12 cellular contexts compared by ENCODE assay signal in the genomic region with DNA sequence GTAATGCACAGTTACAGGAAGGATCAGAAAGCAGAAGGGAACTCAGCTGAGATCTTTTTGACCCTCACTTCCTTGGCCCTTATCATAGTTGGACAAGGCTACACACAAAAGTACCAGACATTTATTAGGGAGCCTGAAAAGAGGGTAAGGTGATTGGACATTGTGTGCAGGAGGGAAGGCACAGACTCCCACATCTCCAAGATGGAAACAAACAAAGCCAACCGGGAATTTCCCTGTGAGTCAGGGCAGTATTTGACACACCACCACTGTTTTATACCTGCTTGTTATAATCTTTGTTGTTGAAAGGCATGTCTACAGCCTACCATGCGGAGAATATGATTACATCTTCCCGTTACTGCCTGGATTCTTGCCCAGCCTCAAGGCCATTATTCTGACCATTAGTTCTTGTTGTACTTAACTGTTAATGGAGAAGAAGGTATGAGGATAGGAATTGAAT. TPM values are rescaled to one million over a fixed set of nuclear protein-coding genes. Genes with fewer than 3 reads are reported as not detected.
DNase-seq lines count a peak whose midpoint lies in the region; ATAC-seq and TF ChIP-seq lines count a peak whose summit lies in the region.
"Had no signal": no experiment of that assay in that cellular context is flagged by ENCODE, and none has a peak within 500 bp of the region (broad histone marks: within the 10 kb centered on the region; RNA-seq: fewer than 3 reads in every experiment).

No MANE protein-coding gene starts in this region.

- no peaks in the 10 kb centered on the region for H3K9me3 ChIP-seq in CD8-positive, alpha-beta T cell (ENCODE audit: low read length)
- H3K9me3 ChIP-seq in mammary epithelial cell (replicated peaks; ENCODE audit: insufficient read depth, low read length) (no peaks in the 10 kb centered on the region), mucosa of rectum (ENCODE audit: control insufficient read depth in 2 of 2, low read length in 2 of 2) (no peaks in the 10 kb centered on the region)
- H3K9me3 ChIP-seq: suprapubic skin had no signal

- no peak for TF ChIP-seq CTCF in CD8-positive, alpha-beta T cell (IDR thresholded peaks at IDR 0.05)
- TF ChIP-seq CTCF in mammary epithelial cell (conservative IDR thresholded peaks at IDR 0.05 in 1 of 2, IDR thresholded peaks at IDR 0.05 in 1 of 2; ENCODE audit: extremely low read depth in 1 of 2, insufficient read depth in 1 of 2, low read depth in 1 of 2, low read length in 2 of 2), result no peak

- no peak overlapping the region for H3K27ac Mint-ChIP-seq in CD8-positive, alpha-beta T cell
- H3K27ac Mint-ChIP-seq: T-cell had no signal

- ATAC-seq in CD8-positive, alpha-beta T cell, result no peak
- no peak for ATAC-seq in HG03139 (IDR thresholded peaks at IDR 0.05; ENCODE audit: unreplicated experiment)
- ATAC-seq: T-cell had no signal

- H3K4me1 ChIP-seq in CD8-positive, alpha-beta T cell (ENCODE audit: insufficient read depth, low read length), result peaks cover 23% of the 10 kb centered on the region
- peaks cover 6% of the 10 kb centered on the region for H3K4me1 ChIP-seq in mammary epithelial cell (ENCODE audit: insufficient read depth, low read length)
- peaks cover 16 to 35% of the 10 kb centered on the region in 2 donors for H3K4me1 ChIP-seq in mucosa of rectum (ENCODE audit: control insufficient read depth in 2 of 2, insufficient read depth in 2 of 2, low read length in 2 of 2)

- DNase-seq in CD8-positive, alpha-beta T cell, result no peak
- peak; percentile 39 for DNase-seq in KBM-7
- DNase-seq in mammary epithelial cell, result peak; percentile 87
- no peak for DNase-seq in NCI-H82 treated with DMSO at 0.1 percent for 48 hours (lab: John Stamatoyannopoulos, UW; ENCODE audit: unreplicated experiment)
- DNase-seq in COLO668 (lab: John Stamatoyannopoulos, UW; ENCODE audit: unreplicated experiment), result no peak
- no peak for DNase-seq in T1000 (lab: John Stamatoyannopoulos, UW)
- DNase-seq: central memory CD4-positive, alpha-beta T cell; Karpas-422; T-cell had no signal

- in situ Hi-C loops in KBM-7 (cut with MboI; ENCODE audit: low pct_unique_long_range_greater_than_20kb, low sequenced_read_pairs) (no loop called here), mammary epithelial cell (cut with MboI; ENCODE audit: low sequenced_read_pairs in 2 of 2) (no loop called here)

- H3K79me2 ChIP-seq in mammary epithelial cell (ENCODE audit: insufficient read depth, low read length), result peaks cover 20% of the 10 kb centered on the region

- intact Hi-C loops in CD8-positive, alpha-beta T cell (cut with DNase I, micrococcal nuclease), result no loop called here
- intact Hi-C loops in mammary epithelial cell (cut with micrococcal nuclease), result no loop called here

- H3K36me3 ChIP-seq in CD8-positive, alpha-beta T cell (ENCODE audit: insufficient read depth, low read length), result no peaks in the 10 kb centered on the region
- H3K36me3 ChIP-seq in mammary epithelial cell (ENCODE audit: insufficient read depth, low read length), result no peaks in the 10 kb centered on the region
- peaks cover 0 to 4% of the 10 kb centered on the region in 2 donors for H3K36me3 ChIP-seq in mucosa of rectum (ENCODE audit: control insufficient read depth in 2 of 2, insufficient read depth in 2 of 2, low read length in 2 of 2)
- H3K36me3 ChIP-seq: suprapubic skin had no signal

- H3K9me3 Mint-ChIP-seq in CD8-positive, alpha-beta T cell, result no peaks in the 10 kb centered on the region
- H3K9me3 Mint-ChIP-seq: T-cell had no signal

- peaks cover 5% of the 10 kb centered on the region for H4K20me1 ChIP-seq in mammary epithelial cell (ENCODE audit: insufficient read depth, low read length)

- POLR2A ChIA-PET in CD8-positive, alpha-beta T cell (lab: Charles Lee), result interaction anchor here (1.4 to 1.5 kb wide), 2 partner anchors 25 to 71 kb away, joined by 3 to 6 read pairs; a partner anchor contains a TSS

- no peak overlapping the region for H3K4me2 ChIP-seq in mammary epithelial cell (ENCODE audit: insufficient read depth, low read depth, low read length)

- no peaks in the 10 kb centered on the region for H3K27me3 Mint-ChIP-seq in CD8-positive, alpha-beta T cell (ENCODE audit: low read depth)

- H3K4me3 Mint-ChIP-seq in CD8-positive, alpha-beta T cell, result peak overlapping the region; percentile 2
- H3K4me3 Mint-ChIP-seq: T-cell had no signal

- no peak overlapping the region for H3K27ac ChIP-seq in CD8-positive, alpha-beta T cell (ENCODE audit: low read depth, low read length)
- no peak overlapping the region for H3K27ac ChIP-seq in mammary epithelial cell (ENCODE audit: insufficient read depth, low read depth, low read length)
- H3K27ac ChIP-seq in mucosa of rectum (ENCODE audit: low read depth in 2 of 2, low read length in 2 of 2), result peak overlapping the region; percentile 7 to 44
- H3K27ac ChIP-seq: suprapubic skin had no signal

- H3K9ac ChIP-seq in mammary epithelial cell (ENCODE audit: insufficient read depth, low read length) (no peak overlapping the region), mucosa of rectum (ENCODE audit: low read depth in 1 of 2, low read length in 2 of 2) (no peak overlapping the region)

- H2AFZ ChIP-seq in mammary epithelial cell (ENCODE audit: low read depth, low read length), result peak overlapping the region; percentile 10

- H3K36me3 Mint-ChIP-seq in CD8-positive, alpha-beta T cell, result peaks cover 12% of the 10 kb centered on the region
- H3K36me3 Mint-ChIP-seq: T-cell had no signal

- no peak overlapping the region for H3K4me3 ChIP-seq in CD8-positive, alpha-beta T cell (ENCODE audit: low read depth, low read length)
- H3K4me3 ChIP-seq in mammary epithelial cell (replicated peaks in 1 of 3; ENCODE audit: insufficient read depth in 1 of 3, low read depth in 2 of 3, low read length in 3 of 3), result no peak overlapping the region
- H3K4me3 ChIP-seq in mucosa of rectum (ENCODE audit: low read length in 2 of 2), result peak overlapping the region in 1 of 2 donors; percentile 24
- H3K4me3 ChIP-seq: suprapubic skin had no signal

- CTCF ChIA-PET in CD8-positive, alpha-beta T cell (lab: Charles Lee), result no interaction called here
- CTCF ChIA-PET in mammary epithelial cell (lab: Charles Lee; ENCODE audit: low non-redundant PET), result no interaction called here

- H3K4me1 Mint-ChIP-seq in CD8-positive, alpha-beta T cell (ENCODE audit: low read depth), result peaks cover 33% of the 10 kb centered on the region

- 0% methylated on average over 3 of the region's 3 CpGs for WGBS in mammary epithelial cell (ENCODE audit: low coverage, missing lambda C conversion rate)

- dilution Hi-C loops in mammary epithelial cell (cut with HindIII; ENCODE audit: low sequenced_read_pairs), result no loop called here

- BruUV-seq in mammary epithelial cell (replicated peaks; lab: Mats Ljungman, UMichigan), result no TSS peak

- no peaks in the 10 kb centered on the region for H3K27me3 ChIP-seq in CD8-positive, alpha-beta T cell (ENCODE audit: insufficient read depth, low read length)
- H3K27me3 ChIP-seq in mammary epithelial cell (ENCODE audit: insufficient read depth, low read length) (no peaks in the 10 kb centered on the region), mucosa of rectum (ENCODE audit: control insufficient read depth in 2 of 2, insufficient read depth in 2 of 2, low read length in 2 of 2) (no peaks in the 10 kb centered on the region)
- H3K27me3 ChIP-seq: suprapubic skin had no signal

RNA-seq across cellular contexts. Expression of a gene that starts 3.0 kb away (rescaled TPM):
- 100 to 1,000 TPM; 114 to 126 TPM for total RNA-seq in CD8-positive, alpha-beta T cell
- 100 to 1,000 TPM in 1 of 2 donors, 10 to 100 TPM in 1; 97.6 to 215 TPM for total RNA-seq in mammary epithelial cell
- 74.5 TPM for polyA plus RNA-seq in mammary epithelial cell
- 80.6 TPM for polyA minus RNA-seq in mammary epithelial cell

RNA-seq across cellular contexts. Expression of a gene that starts 25.5 kb away (rescaled TPM):
- total RNA-seq in CD8-positive, alpha-beta T cell, result 10 to 100 TPM; 16.5 to 17.7 TPM
- total RNA-seq in mammary epithelial cell, result 10 to 100 TPM in 1 of 2 donors, 1 to 10 TPM in 1; 6.3 to 33.1 TPM
- 4.9 TPM for polyA plus RNA-seq in mammary epithelial cell
- 0.57 TPM for polyA minus RNA-seq in mammary epithelial cell

RNA-seq across cellular contexts. Expression of a gene that starts 26.0 kb away (rescaled TPM):
- total RNA-seq in CD8-positive, alpha-beta T cell, result under 1 TPM; 0.67 to 0.76 TPM
- total RNA-seq in mammary epithelial cell, result 10 to 100 TPM in 1 of 2 donors, under 1 TPM in 1; 0.33 to 30.7 TPM
- polyA plus RNA-seq in mammary epithelial cell, result 14.7 TPM
- 19.4 TPM for polyA minus RNA-seq in mammary epithelial cell

Comparison
In these comparisons a context has a peak if more than half of its experiments do, and no peak if none do; other contexts are left out.
1. DNase-seq: peak in KBM-7 (single experiment) and mammary epithelial cell (single experiment); none in CD8-positive, alpha-beta T cell (0 of 7), NCI-H82 treated with DMSO at 0.1 percent for 48 hours (single experiment), COLO668 (single experiment) and T1000 (single experiment).
2. H3K27ac ChIP-seq: peak in mucosa of rectum (2 of 2); none in CD8-positive, alpha-beta T cell (single experiment) and mammary epithelial cell (single experiment).